ENCODE assay signal across 8 cellular contexts in genomic region chr2:98454500-98455235, GRCh38. TPM values are rescaled to one million over a fixed set of nuclear protein-coding genes. Genes with fewer than 3 reads are reported as not detected.
DNase-seq lines count a peak whose midpoint lies in the region; ATAC-seq, FAIRE-seq and TF ChIP-seq lines count a peak whose summit lies in the region.
"Had no signal": no experiment of that assay in that cellular context is flagged by ENCODE, and none has a peak within 500 bp of the region (broad histone marks: within the 10 kb centered on the region; RNA-seq: fewer than 3 reads in every experiment).

No MANE protein-coding gene starts in this region.

- peaks cover 44% of the 10 kb centered on the region for H3K9me1 ChIP-seq in IMR-90 (ENCODE audit: insufficient read depth, low read length)

- TF ChIP-seq CTCF in IMR-90 (conservative IDR thresholded peaks at IDR 0.05; ENCODE audit: low read depth, low read length) (no peak), adrenal gland (IDR thresholded peaks at IDR 0.05) (no peak), Calu3 (IDR thresholded peaks at IDR 0.05; ENCODE audit: unreplicated experiment) (no peak)

- H3K36me3 ChIP-seq in IMR-90 (ENCODE audit: control insufficient read depth, insufficient read depth, low read length) (no peaks in the 10 kb centered on the region), adrenal gland (replicated peaks in 1 of 2) (no peaks in the 10 kb centered on the region), mucosa of rectum (ENCODE audit: control insufficient read depth in 2 of 2, insufficient read depth in 2 of 2, low read length in 2 of 2) (no peaks in the 10 kb centered on the region)

- H3K4me3 ChIP-seq in IMR-90 (ENCODE audit: insufficient read depth, low read depth, low read length) (no peak overlapping the region), adrenal gland (no peak overlapping the region), mucosa of rectum (ENCODE audit: low read length in 2 of 2) (no peak overlapping the region)
- H3K4me3 ChIP-seq: SK-N-MC had no signal

- FAIRE-seq in GM19239 (lab: Jason Lieb, UNC), result peak; percentile 79

- in situ Hi-C loops in IMR-90 (cut with MboI; ENCODE audit: low sequenced_read_pairs), result no loop called here

- peaks cover 33 to 93% of the 10 kb centered on the region in 2 experiments for H3K79me1 ChIP-seq in IMR-90 (ENCODE audit: low read depth in 1 of 2, low read length in 2 of 2)

- dilution Hi-C loops in IMR-90 (cut with HindIII; ENCODE audit: low sequenced_read_pairs, unreplicated experiment), result no loop called here

- no peak overlapping the region for H4K5ac ChIP-seq in IMR-90 (ENCODE audit: low read depth, low read length)

- no TSS peak for BruUV-seq in IMR-90 (replicated peaks; lab: Mats Ljungman, UMichigan)
- no TSS peak for BruUV-seq in Calu3 (replicated peaks; lab: Mats Ljungman, UMichigan)

- no peak overlapping the region for H3K4ac ChIP-seq in IMR-90 (ENCODE audit: low read depth, low read length)

- no peaks in the 10 kb centered on the region for H3K27me3 Mint-ChIP-seq in Calu3 (ENCODE audit: unreplicated experiment)

- no peaks in the 10 kb centered on the region for H3K36me3 Mint-ChIP-seq in Calu3 (ENCODE audit: insufficient read depth, unreplicated experiment)

- peak overlapping the region; percentile 12; the same call in 1 of the 2 replicates for H3K27ac ChIP-seq in IMR-90 (ENCODE audit: insufficient read depth, low read length)
- peak overlapping the region; percentile 42 to 87 (median 55) for H3K27ac ChIP-seq in adrenal gland
- peak overlapping the region; percentile 32 to 66 for H3K27ac ChIP-seq in mucosa of rectum (ENCODE audit: low read depth in 2 of 2, low read length in 2 of 2)
- H3K27ac ChIP-seq: SK-N-MC had no signal

- no peak overlapping the region for H3K27ac Mint-ChIP-seq in Calu3 (ENCODE audit: unreplicated experiment)

- no peak overlapping the region for H2AK9ac ChIP-seq in IMR-90 (replicated peaks; ENCODE audit: low read depth, low read length, poor library complexity)

- peak overlapping the region; percentile 11; the same call in 1 of the 2 replicates for H2BK20ac ChIP-seq in IMR-90 (ENCODE audit: low read depth, low read length)

- no peaks in the 10 kb centered on the region for H3K27me3 ChIP-seq in IMR-90 (ENCODE audit: control insufficient read depth, insufficient read depth, low read length)
- no peaks in the 10 kb centered on the region for H3K27me3 ChIP-seq in adrenal gland
- H3K27me3 ChIP-seq in mucosa of rectum (ENCODE audit: control insufficient read depth in 2 of 2, insufficient read depth in 2 of 2, low read length in 2 of 2), result no peaks in the 10 kb centered on the region

- H4K8ac ChIP-seq in IMR-90 (ENCODE audit: low read depth in 2 of 2, low read length in 2 of 2), result peak overlapping the region in 1 of 2 experiments; percentile 12; a peak in 1 of 4 replicates

- no peak overlapping the region for H3K4me3 Mint-ChIP-seq in Calu3 (ENCODE audit: low read depth, unreplicated experiment)

- H3K4me1 ChIP-seq in IMR-90 (ENCODE audit: control insufficient read depth, insufficient read depth, low read length) (peaks cover 28% of the 10 kb centered on the region), adrenal gland (replicated peaks in 1 of 2) (peaks cover 10 to 47% of the 10 kb centered on the region in 2 donors), mucosa of rectum (ENCODE audit: control insufficient read depth in 2 of 2, insufficient read depth in 2 of 2, low read length in 2 of 2) (peaks cover 16 to 29% of the 10 kb centered on the region in 2 donors)

- H3K9me3 Mint-ChIP-seq in Calu3 (ENCODE audit: low read depth, unreplicated experiment), result no peaks in the 10 kb centered on the region

- TF ChIP-seq POLR2A in IMR-90 (IDR thresholded peaks at IDR 0.05; ENCODE audit: low read depth, low read length), result no peak
- no peak for TF ChIP-seq POLR2A in adrenal gland (IDR thresholded peaks at IDR 0.05)

- 0 out of 3 replicates have a peak overlapping the region, but pooled peaks have one; percentile 48 for H2BK15ac ChIP-seq in IMR-90 (ENCODE audit: low read depth, low read length)

- no peak overlapping the region for H2AFZ ChIP-seq in IMR-90 (replicated peaks; ENCODE audit: low read length, poor library complexity)

- H4K20me1 ChIP-seq in IMR-90 (ENCODE audit: insufficient read depth, low read length), result peaks cover 54% of the 10 kb centered on the region

- CTCF ChIA-PET in IMR-90 (lab: Yijun Ruan, JAX), result no interaction called here
- CTCF ChIA-PET in Calu3 (lab: Charles Lee), result interaction anchor here (0.6 to 1.4 kb wide), 3 partner anchors 8 to 785 kb away, joined by 3 to 4 read pairs (median 3); no protein-coding TSS in a partner anchor

- no peak overlapping the region for H2BK5ac ChIP-seq in IMR-90 (ENCODE audit: low read depth, low read length, poor library complexity, severe bottlenecking)

- peak overlapping the region; percentile 40; the same call in 1 of the 2 replicates for H3K14ac ChIP-seq in IMR-90 (replicated peaks; ENCODE audit: low read depth, low read length)

- peak overlapping the region; percentile 11; the same call in 1 of the 2 replicates for H2AK5ac ChIP-seq in IMR-90 (ENCODE audit: low read depth, low read length)

- peaks cover 65% of the 10 kb centered on the region for H3K4me1 Mint-ChIP-seq in Calu3 (ENCODE audit: low read depth, unreplicated experiment)

- TF ChIP-seq RAD21 in IMR-90 (IDR thresholded peaks at IDR 0.05; ENCODE audit: low read length), result no peak

- no peak overlapping the region for H2BK120ac ChIP-seq in IMR-90 (ENCODE audit: low read depth, low read length)

- DNase-seq in GM19239 (ENCODE audit: insufficient read length, low spot score) (no peak), IMR-90 (peak; percentile 49), adrenal gland (no peak), Calu3 (no peak), hypothalamus (lab: John Stamatoyannopoulos, UW) (no peak)

- peak overlapping the region; percentile 25; the same call in 1 of the 2 replicates for H3K4me2 ChIP-seq in IMR-90 (ENCODE audit: low read depth, low read length)

- H3K56ac ChIP-seq in IMR-90 (ENCODE audit: extremely low read depth, insufficient read depth, low read length), result no peak overlapping the region

- H3K18ac ChIP-seq in IMR-90 (ENCODE audit: low read depth, low read length), result no peak overlapping the region

- H3K23ac ChIP-seq in IMR-90 (ENCODE audit: low read depth, low read length), result no peak overlapping the region

- H3K9me3 ChIP-seq in IMR-90 (ENCODE audit: control insufficient read depth, insufficient read depth, low read length) (no peaks in the 10 kb centered on the region), adrenal gland (replicated peaks in 1 of 3) (no peaks in the 10 kb centered on the region), mucosa of rectum (ENCODE audit: control insufficient read depth in 2 of 2, low read length in 2 of 2) (no peaks in the 10 kb centered on the region)

- ATAC-seq in IMR-90 (ENCODE audit: low read depth), result peak; percentile 52
- ATAC-seq in GM18519 (IDR thresholded peaks at IDR 0.05; ENCODE audit: low FRiP score, unreplicated experiment), result no peak

- intact Hi-C loops in IMR-90 (cut with micrococcal nuclease) (no loop called here), adrenal gland (cut with DNase I) (no loop called here), Calu3 (cut with micrococcal nuclease; ENCODE audit: unreplicated experiment) (no loop called here)

- H3K9ac ChIP-seq in IMR-90 (ENCODE audit: low read depth, low read length), result no peak overlapping the region
- no peak overlapping the region for H3K9ac ChIP-seq in mucosa of rectum (ENCODE audit: low read depth in 1 of 2, low read length in 2 of 2)

- H4K91ac ChIP-seq in IMR-90 (ENCODE audit: insufficient read depth, low read depth, low read length), result no peak overlapping the region

- POLR2A ChIA-PET in IMR-90 (lab: Charles Lee; ENCODE audit: unreplicated experiment), result no interaction called here

- no CpG with 5 or more reads among the region's 6 CpGs for WGBS in IMR-90 (ENCODE audit: extremely low coverage in 2 of 2, insufficient read length in 1 of 2), 2 experiments
- 66 to 75% (median 70%) methylated on average over 6 of the region's 6 CpGs for WGBS in adrenal gland, 4 donors

TF ChIP-seq in IMR-90, 13 proteins besides CTCF, POLR2A, EP300 and RAD21:
- TF ChIP-seq RCOR1 (IDR thresholded peaks at IDR 0.05; ENCODE audit: insufficient replicate concordance, low read length) (no peak), MAZ (IDR thresholded peaks at IDR 0.05; ENCODE audit: borderline replicate concordance, low read depth, low read length) (no peak)
TF ChIP-seq in IMR-90: peak in this region for 0.

RNA-seq across cellular contexts. Expression of gene INPP4A, which starts 10.0 kb away (rescaled TPM):
- total RNA-seq in IMR-90 (2012; rRNA removed) (22.8 and 27.1 TPM in 2 replicates), adrenal gland (10 to 100 TPM; 17.8 to 40.5 (median 32.9) TPM), Calu3 (2022) (26.7 and 28.2 TPM in 2 replicates)
- polyA plus RNA-seq in IMR-90 (2012; rRNA removed) (14.5 and 16.5 TPM in 2 replicates), adrenal gland (10 to 100 TPM in 1 of 3 donors, 1 to 10 TPM in 2; 8.8 to 10.8 (median 9.5) TPM)
- 7.8 and 12.4 TPM in 2 replicates for polyA plus RNA-seq in IMR-90 (2012; cell fraction: cytosol; rRNA removed)
- 35.0 and 41.6 TPM in 2 replicates for polyA plus RNA-seq in IMR-90 (2012; cell fraction: nucleus; rRNA removed; ENCODE audit: low replicate concordance)
